1 cellular context compared by ENCODE assay signal in the genomic region with DNA sequence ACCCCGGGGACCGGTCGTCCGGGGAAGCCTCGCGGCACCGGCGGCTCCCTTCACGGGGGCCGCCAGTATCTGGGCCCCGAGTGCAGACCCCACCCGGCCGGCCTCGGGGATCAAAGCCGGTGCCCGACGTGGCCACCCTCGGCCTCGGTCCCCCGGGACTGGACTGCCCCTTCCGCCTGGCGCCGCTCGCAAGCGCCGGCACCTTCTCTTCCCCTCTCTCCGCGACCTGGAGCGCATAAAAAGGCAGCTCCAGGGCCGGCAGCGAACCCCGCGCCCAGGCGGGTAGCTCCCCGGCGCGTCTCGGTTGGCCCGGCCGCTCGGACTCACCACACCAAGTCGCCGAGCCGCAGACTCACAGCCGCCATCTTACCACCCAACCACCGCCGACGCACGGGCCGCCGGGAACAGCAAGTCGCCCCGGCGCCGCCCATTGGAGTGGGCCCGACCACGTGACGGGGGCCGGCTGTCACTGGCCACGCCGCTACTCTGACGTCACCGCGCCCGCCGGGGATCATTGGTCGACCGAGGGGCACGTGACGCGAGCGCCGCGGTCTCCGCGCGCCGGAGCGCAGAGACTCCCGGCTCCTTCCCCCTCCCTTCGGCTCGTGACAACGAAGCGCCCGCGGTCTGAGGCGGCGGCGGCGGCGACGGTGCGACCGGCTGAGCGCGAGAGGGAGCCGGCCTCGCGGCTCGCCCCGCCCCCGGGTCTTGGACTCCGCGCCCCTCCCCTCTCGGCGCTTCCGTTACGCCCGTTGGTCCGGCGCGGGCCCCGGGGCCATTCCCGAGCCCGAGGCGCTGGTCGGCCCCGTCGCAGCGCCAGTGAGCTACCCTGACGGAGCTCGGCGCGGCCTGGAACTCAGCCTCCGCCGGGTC.
TF ChIP-seq lines count a peak whose summit lies in the region.

A gene (minus strand): TSS at position 388 of the 873 bp plus-strand sequence. CDS start 23 bp downstream, at position 365.
A gene with protein sequence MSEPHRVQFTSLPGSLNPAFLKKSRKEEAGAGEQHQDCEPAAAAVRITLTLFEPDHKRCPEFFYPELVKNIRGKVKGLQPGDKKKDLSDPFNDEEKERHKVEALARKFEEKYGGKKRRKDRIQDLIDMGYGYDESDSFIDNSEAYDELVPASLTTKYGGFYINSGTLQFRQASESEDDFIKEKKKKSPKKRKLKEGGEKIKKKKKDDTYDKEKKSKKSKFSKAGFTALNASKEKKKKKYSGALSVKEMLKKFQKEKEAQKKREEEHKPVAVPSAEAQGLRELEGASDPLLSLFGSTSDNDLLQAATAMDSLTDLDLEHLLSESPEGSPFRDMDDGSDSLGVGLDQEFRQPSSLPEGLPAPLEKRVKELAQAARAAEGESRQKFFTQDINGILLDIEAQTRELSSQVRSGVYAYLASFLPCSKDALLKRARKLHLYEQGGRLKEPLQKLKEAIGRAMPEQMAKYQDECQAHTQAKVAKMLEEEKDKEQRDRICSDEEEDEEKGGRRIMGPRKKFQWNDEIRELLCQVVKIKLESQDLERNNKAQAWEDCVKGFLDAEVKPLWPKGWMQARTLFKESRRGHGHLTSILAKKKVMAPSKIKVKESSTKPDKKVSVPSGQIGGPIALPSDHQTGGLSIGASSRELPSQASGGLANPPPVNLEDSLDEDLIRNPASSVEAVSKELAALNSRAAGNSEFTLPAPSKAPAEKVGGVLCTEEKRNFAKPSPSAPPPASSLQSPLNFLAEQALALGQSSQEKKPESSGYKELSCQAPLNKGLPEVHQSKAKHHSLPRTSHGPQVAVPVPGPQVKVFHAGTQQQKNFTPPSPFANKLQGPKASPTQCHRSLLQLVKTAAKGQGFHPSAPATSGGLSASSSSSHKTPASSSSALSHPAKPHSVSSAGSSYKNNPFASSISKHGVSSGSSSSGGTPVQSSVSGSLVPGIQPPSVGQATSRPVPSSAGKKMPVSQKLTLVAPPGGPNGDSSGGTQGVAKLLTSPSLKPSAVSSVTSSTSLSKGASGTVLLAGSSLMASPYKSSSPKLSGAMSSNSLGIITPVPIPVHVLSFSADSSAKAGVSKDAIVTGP (N-terminal part only) (plus strand): TSS at position 581 of the 873 bp plus-strand sequence. CDS start 5,437 bp downstream, outside the sequence.

TF ChIP-seq in HepG2, 621 proteins besides CTCF, POLR2A, EP300 and RAD21 (continued from another document and continues in another):
- TF ChIP-seq, protein P1, sequence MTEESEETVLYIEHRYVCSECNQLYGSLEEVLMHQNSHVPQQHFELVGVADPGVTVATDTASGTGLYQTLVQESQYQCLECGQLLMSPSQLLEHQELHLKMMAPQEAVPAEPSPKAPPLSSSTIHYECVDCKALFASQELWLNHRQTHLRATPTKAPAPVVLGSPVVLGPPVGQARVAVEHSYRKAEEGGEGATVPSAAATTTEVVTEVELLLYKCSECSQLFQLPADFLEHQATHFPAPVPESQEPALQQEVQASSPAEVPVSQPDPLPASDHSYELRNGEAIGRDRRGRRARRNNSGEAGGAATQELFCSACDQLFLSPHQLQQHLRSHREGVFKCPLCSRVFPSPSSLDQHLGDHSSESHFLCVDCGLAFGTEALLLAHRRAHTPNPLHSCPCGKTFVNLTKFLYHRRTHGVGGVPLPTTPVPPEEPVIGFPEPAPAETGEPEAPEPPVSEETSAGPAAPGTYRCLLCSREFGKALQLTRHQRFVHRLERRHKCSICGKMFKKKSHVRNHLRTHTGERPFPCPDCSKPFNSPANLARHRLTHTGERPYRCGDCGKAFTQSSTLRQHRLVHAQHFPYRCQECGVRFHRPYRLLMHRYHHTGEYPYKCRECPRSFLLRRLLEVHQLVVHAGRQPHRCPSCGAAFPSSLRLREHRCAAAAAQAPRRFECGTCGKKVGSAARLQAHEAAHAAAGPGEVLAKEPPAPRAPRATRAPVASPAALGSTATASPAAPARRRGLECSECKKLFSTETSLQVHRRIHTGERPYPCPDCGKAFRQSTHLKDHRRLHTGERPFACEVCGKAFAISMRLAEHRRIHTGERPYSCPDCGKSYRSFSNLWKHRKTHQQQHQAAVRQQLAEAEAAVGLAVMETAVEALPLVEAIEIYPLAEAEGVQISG (CRISPR knock-in tag; IDR thresholded peaks at IDR 0.05) = peak; percentile 41; the same call in 1 of the 2 replicates
- no peak for TF ChIP-seq TCF7L2 (IDR thresholded peaks at IDR 0.05; ENCODE audit: low read depth, low read length)
- TF ChIP-seq, protein P2, sequence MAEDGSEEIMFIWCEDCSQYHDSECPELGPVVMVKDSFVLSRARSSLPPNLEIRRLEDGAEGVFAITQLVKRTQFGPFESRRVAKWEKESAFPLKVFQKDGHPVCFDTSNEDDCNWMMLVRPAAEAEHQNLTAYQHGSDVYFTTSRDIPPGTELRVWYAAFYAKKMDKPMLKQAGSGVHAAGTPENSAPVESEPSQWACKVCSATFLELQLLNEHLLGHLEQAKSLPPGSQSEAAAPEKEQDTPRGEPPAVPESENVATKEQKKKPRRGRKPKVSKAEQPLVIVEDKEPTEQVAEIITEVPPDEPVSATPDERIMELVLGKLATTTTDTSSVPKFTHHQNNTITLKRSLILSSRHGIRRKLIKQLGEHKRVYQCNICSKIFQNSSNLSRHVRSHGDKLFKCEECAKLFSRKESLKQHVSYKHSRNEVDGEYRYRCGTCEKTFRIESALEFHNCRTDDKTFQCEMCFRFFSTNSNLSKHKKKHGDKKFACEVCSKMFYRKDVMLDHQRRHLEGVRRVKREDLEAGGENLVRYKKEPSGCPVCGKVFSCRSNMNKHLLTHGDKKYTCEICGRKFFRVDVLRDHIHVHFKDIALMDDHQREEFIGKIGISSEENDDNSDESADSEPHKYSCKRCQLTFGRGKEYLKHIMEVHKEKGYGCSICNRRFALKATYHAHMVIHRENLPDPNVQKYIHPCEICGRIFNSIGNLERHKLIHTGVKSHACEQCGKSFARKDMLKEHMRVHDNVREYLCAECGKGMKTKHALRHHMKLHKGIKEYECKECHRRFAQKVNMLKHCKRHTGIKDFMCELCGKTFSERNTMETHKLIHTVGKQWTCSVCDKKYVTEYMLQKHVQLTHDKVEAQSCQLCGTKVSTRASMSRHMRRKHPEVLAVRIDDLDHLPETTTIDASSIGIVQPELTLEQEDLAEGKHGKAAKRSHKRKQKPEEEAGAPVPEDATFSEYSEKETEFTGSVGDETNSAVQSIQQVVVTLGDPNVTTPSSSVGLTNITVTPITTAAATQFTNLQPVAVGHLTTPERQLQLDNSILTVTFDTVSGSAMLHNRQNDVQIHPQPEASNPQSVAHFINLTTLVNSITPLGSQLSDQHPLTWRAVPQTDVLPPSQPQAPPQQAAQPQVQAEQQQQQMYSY (CRISPR knock-in tag; IDR thresholded peaks at IDR 0.05) = 0 out of 2 replicates have a peak, but pooled peaks have one; percentile 28
- TF ChIP-seq RARA (CRISPR knock-in tag; IDR thresholded peaks at IDR 0.05) = peak; percentile 12; the same call in 1 of the 2 replicates
- TF ChIP-seq, protein P3, sequence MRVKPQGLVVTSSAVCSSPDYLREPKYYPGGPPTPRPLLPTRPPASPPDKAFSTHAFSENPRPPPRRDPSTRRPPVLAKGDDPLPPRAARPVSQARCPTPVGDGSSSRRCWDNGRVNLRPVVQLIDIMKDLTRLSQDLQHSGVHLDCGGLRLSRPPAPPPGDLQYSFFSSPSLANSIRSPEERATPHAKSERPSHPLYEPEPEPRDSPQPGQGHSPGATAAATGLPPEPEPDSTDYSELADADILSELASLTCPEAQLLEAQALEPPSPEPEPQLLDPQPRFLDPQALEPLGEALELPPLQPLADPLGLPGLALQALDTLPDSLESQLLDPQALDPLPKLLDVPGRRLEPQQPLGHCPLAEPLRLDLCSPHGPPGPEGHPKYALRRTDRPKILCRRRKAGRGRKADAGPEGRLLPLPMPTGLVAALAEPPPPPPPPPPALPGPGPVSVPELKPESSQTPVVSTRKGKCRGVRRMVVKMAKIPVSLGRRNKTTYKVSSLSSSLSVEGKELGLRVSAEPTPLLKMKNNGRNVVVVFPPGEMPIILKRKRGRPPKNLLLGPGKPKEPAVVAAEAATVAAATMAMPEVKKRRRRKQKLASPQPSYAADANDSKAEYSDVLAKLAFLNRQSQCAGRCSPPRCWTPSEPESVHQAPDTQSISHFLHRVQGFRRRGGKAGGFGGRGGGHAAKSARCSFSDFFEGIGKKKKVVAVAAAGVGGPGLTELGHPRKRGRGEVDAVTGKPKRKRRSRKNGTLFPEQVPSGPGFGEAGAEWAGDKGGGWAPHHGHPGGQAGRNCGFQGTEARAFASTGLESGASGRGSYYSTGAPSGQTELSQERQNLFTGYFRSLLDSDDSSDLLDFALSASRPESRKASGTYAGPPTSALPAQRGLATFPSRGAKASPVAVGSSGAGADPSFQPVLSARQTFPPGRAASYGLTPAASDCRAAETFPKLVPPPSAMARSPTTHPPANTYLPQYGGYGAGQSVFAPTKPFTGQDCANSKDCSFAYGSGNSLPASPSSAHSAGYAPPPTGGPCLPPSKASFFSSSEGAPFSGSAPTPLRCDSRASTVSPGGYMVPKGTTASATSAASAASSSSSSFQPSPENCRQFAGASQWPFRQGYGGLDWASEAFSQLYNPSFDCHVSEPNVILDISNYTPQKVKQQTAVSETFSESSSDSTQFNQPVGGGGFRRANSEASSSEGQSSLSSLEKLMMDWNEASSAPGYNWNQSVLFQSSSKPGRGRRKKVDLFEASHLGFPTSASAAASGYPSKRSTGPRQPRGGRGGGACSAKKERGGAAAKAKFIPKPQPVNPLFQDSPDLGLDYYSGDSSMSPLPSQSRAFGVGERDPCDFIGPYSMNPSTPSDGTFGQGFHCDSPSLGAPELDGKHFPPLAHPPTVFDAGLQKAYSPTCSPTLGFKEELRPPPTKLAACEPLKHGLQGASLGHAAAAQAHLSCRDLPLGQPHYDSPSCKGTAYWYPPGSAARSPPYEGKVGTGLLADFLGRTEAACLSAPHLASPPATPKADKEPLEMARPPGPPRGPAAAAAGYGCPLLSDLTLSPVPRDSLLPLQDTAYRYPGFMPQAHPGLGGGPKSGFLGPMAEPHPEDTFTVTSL (CRISPR knock-in tag; IDR thresholded peaks at IDR 0.05; ENCODE audit: borderline replicate concordance) = no peak
- TF ChIP-seq, protein P4, sequence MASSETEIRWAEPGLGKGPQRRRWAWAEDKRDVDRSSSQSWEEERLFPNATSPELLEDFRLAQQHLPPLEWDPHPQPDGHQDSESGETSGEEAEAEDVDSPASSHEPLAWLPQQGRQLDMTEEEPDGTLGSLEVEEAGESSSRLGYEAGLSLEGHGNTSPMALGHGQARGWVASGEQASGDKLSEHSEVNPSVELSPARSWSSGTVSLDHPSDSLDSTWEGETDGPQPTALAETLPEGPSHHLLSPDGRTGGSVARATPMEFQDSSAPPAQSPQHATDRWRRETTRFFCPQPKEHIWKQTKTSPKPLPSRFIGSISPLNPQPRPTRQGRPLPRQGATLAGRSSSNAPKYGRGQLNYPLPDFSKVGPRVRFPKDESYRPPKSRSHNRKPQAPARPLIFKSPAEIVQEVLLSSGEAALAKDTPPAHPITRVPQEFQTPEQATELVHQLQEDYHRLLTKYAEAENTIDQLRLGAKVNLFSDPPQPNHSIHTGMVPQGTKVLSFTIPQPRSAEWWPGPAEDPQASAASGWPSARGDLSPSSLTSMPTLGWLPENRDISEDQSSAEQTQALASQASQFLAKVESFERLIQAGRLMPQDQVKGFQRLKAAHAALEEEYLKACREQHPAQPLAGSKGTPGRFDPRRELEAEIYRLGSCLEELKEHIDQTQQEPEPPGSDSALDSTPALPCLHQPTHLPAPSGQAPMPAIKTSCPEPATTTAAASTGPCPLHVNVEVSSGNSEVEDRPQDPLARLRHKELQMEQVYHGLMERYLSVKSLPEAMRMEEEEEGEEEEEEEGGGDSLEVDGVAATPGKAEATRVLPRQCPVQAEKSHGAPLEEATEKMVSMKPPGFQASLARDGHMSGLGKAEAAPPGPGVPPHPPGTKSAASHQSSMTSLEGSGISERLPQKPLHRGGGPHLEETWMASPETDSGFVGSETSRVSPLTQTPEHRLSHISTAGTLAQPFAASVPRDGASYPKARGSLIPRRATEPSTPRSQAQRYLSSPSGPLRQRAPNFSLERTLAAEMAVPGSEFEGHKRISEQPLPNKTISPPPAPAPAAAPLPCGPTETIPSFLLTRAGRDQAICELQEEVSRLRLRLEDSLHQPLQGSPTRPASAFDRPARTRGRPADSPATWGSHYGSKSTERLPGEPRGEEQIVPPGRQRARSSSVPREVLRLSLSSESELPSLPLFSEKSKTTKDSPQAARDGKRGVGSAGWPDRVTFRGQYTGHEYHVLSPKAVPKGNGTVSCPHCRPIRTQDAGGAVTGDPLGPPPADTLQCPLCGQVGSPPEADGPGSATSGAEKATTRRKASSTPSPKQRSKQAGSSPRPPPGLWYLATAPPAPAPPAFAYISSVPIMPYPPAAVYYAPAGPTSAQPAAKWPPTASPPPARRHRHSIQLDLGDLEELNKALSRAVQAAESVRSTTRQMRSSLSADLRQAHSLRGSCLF (CRISPR knock-in tag; IDR thresholded peaks at IDR 0.05; ENCODE audit: borderline replicate concordance) = peak; percentile 16; the same call in 1 of the 2 replicates
- TF ChIP-seq ZBTB38 (CRISPR knock-in tag; IDR thresholded peaks at IDR 0.05) = 0 out of 2 replicates have a peak, but pooled peaks have one; percentile 46
- TF ChIP-seq ZFP36 (IDR thresholded peaks at IDR 0.05; ENCODE audit: borderline replicate concordance, low read depth, low read length, partially characterized antibody) = no peak
- no peak for TF ChIP-seq ZNF446 (CRISPR knock-in tag; IDR thresholded peaks at IDR 0.05)
- TF ChIP-seq ZFX (CRISPR knock-in tag; IDR thresholded peaks at IDR 0.05; ENCODE audit: low read depth) = peak; percentile 78
- no peak for TF ChIP-seq ZNF260 (CRISPR knock-in tag; IDR thresholded peaks at IDR 0.05; ENCODE audit: borderline replicate concordance, low read depth)
- TF ChIP-seq, protein P5, sequence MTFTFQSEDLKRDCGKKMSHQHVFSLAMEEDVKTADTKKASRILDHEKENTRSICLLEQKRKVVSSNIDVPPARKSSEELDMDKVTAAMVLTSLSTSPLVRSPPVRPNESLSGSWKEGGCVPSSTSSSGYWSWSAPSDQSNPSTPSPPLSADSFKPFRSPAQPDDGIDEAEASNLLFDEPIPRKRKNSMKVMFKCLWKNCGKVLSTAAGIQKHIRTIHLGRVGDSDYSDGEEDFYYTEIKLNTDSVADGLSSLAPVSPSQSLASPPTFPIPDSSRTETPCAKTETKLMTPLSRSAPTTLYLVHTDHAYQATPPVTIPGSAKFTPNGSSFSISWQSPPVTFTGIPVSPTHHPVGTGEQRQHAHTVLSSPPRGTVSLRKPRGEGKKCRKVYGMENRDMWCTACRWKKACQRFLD (CRISPR knock-in tag; IDR thresholded peaks at IDR 0.05; ENCODE audit: borderline replicate concordance) = no peak; the same call in 1 of the 2 replicates
- TF ChIP-seq ISL2 (CRISPR knock-in tag; IDR thresholded peaks at IDR 0.05) = peak; percentile 51; the same call in 1 of the 2 replicates
- TF ChIP-seq ZNF317 (CRISPR knock-in tag; IDR thresholded peaks at IDR 0.05) = no peak
- no peak for TF ChIP-seq HMG20A (CRISPR knock-in tag; IDR thresholded peaks at IDR 0.05; ENCODE audit: borderline replicate concordance)
- TF ChIP-seq ZNF543 (CRISPR knock-in tag; IDR thresholded peaks at IDR 0.05) = peak; percentile 6; the same call in 1 of the 2 replicates
- TF ChIP-seq SP140L (CRISPR knock-in tag; IDR thresholded peaks at IDR 0.05; ENCODE audit: borderline replicate concordance) = 0 out of 2 replicates have a peak, but pooled peaks have one; percentile 41
